ENCODE assay signal across 21 cellular contexts in the genomic region with DNA sequence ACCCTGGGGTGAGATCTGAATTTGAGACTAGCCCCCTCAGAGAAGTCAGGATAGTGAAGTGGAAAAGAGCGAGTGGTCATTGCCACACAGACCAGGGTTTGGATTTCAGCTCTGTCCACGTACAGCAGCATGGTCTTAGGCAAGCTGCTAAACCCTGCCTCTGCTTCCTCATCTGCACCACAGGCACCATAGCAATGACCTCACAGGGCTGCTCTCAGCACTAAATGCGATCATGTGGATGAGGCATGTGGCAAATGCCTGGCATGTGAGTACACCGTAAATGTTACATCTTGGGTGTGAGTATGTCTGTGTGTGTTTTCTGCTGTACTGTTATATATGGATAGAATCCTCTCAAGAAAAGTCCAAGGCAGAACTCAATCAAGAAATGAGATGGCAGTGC. TPM values are rescaled to one million over a fixed set of nuclear protein-coding genes. Genes with fewer than 3 reads are reported as not detected.
DNase-seq lines count a peak whose midpoint lies in the region; ATAC-seq, FAIRE-seq and TF ChIP-seq lines count a peak whose summit lies in the region.
"Had no signal": no experiment of that assay in that cellular context is flagged by ENCODE, and none has a peak within 500 bp of the region (broad histone marks: within the 10 kb centered on the region; RNA-seq: fewer than 3 reads in every experiment).

No MANE protein-coding gene starts in this region.

- H3K36me3 ChIP-seq in BJ (ENCODE audit: control insufficient read depth, insufficient read depth, low read length): no peaks in the 10 kb centered on the region
- H3K36me3 ChIP-seq in fibroblast of lung (ENCODE audit: control insufficient read depth, insufficient read depth, low read length): no peaks in the 10 kb centered on the region
- peaks cover 11% of the 10 kb centered on the region for H3K36me3 ChIP-seq in osteoblast (ENCODE audit: insufficient read depth, low read length)
- H3K36me3 ChIP-seq: BLaER1 treated with 17β-estradiol and CSF1 and Interleukin-3, amounts not matched to agents 10 nM and 100 nM; neutrophil; uterus had no signal

- ATAC-seq in activated T-cell treated with anti-CD3 and anti-CD28 coated beads, Interleukin-2, amount 50 U/mL, for 4 hours: no peak
- ATAC-seq: stimulated activated memory B cell treated with anti-CD40 and anti-IgM and Interleukin-4, amounts not matched to agents 10 μg/mL and 1 μg/mL and 100 μg/mL, for 72 hours had no signal

- H2AFZ ChIP-seq in fibroblast of lung (ENCODE audit: low read length): no peak overlapping the region
- no peak overlapping the region for H2AFZ ChIP-seq in osteoblast (ENCODE audit: low read length)

- H3K4me3 Mint-ChIP-seq in activated T-cell treated with anti-CD3 and anti-CD28 coated beads, Interleukin-2, amount 50 U/mL, for 4 hours: no peak overlapping the region
- H3K4me3 Mint-ChIP-seq: activated CD4-positive, alpha-beta memory T cell treated with anti-CD3 and anti-CD28 coated beads for 36 hours; stimulated activated memory B cell treated with anti-CD40 and anti-IgM and Interleukin-4, amounts not matched to agents 10 μg/mL and 1 μg/mL and 100 μg/mL, for 72 hours had no signal

- H3K4me3 ChIP-seq in BJ (ENCODE audit: low read depth, low read length) (no peak overlapping the region), fibroblast of lung (replicated peaks in 1 of 4; ENCODE audit: control extremely low read depth in 1 of 4, insufficient read depth in 1 of 4, low read depth in 3 of 4, low read length in 4 of 4) (no peak overlapping the region), osteoblast (ENCODE audit: insufficient read depth, low read length) (no peak overlapping the region)
- H3K4me3 ChIP-seq: BLaER1 treated with 17β-estradiol and CSF1 and Interleukin-3, amounts not matched to agents 10 nM and 100 nM; skin epidermis; uterus had no signal

- H3K9ac ChIP-seq in fibroblast of lung (ENCODE audit: insufficient read depth, low read length): no peak overlapping the region
- H3K9ac ChIP-seq: BLaER1 treated with 17β-estradiol and CSF1 and Interleukin-3, amounts not matched to agents 10 nM and 100 nM had no signal

- H3K4me2 ChIP-seq in fibroblast of lung (ENCODE audit: extremely low read depth, insufficient read depth, low read length) (no peak overlapping the region), osteoblast (ENCODE audit: insufficient read depth, low read length) (no peak overlapping the region)
- H3K4me2 ChIP-seq: BLaER1 treated with 17β-estradiol and CSF1 and Interleukin-3, amounts not matched to agents 10 nM and 100 nM had no signal

- H3K9me3 Mint-ChIP-seq in activated T-cell treated with anti-CD3 and anti-CD28 coated beads, Interleukin-2, amount 50 U/mL, for 4 hours: no peaks in the 10 kb centered on the region
- H3K9me3 Mint-ChIP-seq: activated CD4-positive, alpha-beta memory T cell treated with anti-CD3 and anti-CD28 coated beads for 36 hours; activated T-helper 2 cell treated with anti-CD3 and anti-CD28 coated beads, Interferon-gamma antibody, Interleukin-2, Interleukin-4, amounts not matched to agents 10 μg/mL and 5 μg/mL and 100 μg/mL, durations not matched to agents 14 hours and 24 hours and 36 hours; stimulated activated memory B cell treated with anti-CD40 and anti-IgM and Interleukin-4, amounts not matched to agents 10 μg/mL and 1 μg/mL and 100 μg/mL, for 72 hours had no signal

- no peaks in the 10 kb centered on the region for H3K27me3 Mint-ChIP-seq in activated T-cell treated with anti-CD3 and anti-CD28 coated beads, Interleukin-2, amount 50 U/mL, for 4 hours (ENCODE audit: low read depth)
- H3K27me3 Mint-ChIP-seq: activated CD4-positive, alpha-beta memory T cell treated with anti-CD3 and anti-CD28 coated beads for 36 hours had no signal

- no peak for FAIRE-seq in urothelium cell line (lab: Jason Lieb, UNC)
- FAIRE-seq: H54, keratinocyte had no signal

- peaks cover 18% of the 10 kb centered on the region for H3K4me1 Mint-ChIP-seq in activated T-cell treated with anti-CD3 and anti-CD28 coated beads, Interleukin-2, amount 50 U/mL, for 4 hours (ENCODE audit: low read depth)
- H3K4me1 Mint-ChIP-seq: stimulated activated memory B cell treated with anti-CD40 and anti-IgM and Interleukin-4, amounts not matched to agents 10 μg/mL and 1 μg/mL and 100 μg/mL, for 72 hours had no signal

- CTCF ChIA-PET in BJ (lab: Yijun Ruan, JAX): interaction anchor here (1.0 to 2.7 kb wide), 6 partner anchors 11 to 175 kb away, joined by 5 to 10 read pairs (median 6); no protein-coding TSS in a partner anchor

- peak; percentile 39 for DNase-seq in BJ (ENCODE audit: low read depth)
- DNase-seq in NCI-H446 treated with DMSO at 0.1 percent for 48 hours (lab: John Stamatoyannopoulos, UW): peak; percentile 17
- peak; percentile 49 to 50 for DNase-seq in fibroblast of lung (ENCODE audit: low read depth in 2 of 2)
- DNase-seq in osteoblast (ENCODE audit: insufficient read length, low spot score, missing footprints): peak; percentile 76
- no peak for DNase-seq in activated T-cell treated with anti-CD3 and anti-CD28 coated beads, Interleukin-2, amount 50 U/mL, for 4 hours
- DNase-seq in urothelium cell line (ENCODE audit: low spot score): no peak
- DNase-seq in DMS153 treated with DMSO at 0.1 percent for 48 hours (lab: John Stamatoyannopoulos, UW; ENCODE audit: unreplicated experiment): no peak
- DNase-seq in GM19240 (ENCODE audit: insufficient read length, low spot score): no peak
- DNase-seq: activated CD4-positive, alpha-beta memory T cell treated with anti-CD3 and anti-CD28 coated beads for 36 hours; DMS79; effector CD8-positive, alpha-beta T cell; NCI-H1092 treated with DMSO at 0.1 percent for 48 hours; NCI-H2227 treated with DMSO at 0.1 percent for 48 hours; uterus had no signal

- TF ChIP-seq CTCF in BJ (IDR thresholded peaks at IDR 0.05; ENCODE audit: insufficient read depth, low read depth, low read length) (no peak), fibroblast of lung (conservative IDR thresholded peaks at IDR 0.05 in 1 of 2, IDR thresholded peaks at IDR 0.05 in 1 of 2; ENCODE audit: low read depth in 1 of 2, low read length in 2 of 2) (no peak), osteoblast (IDR thresholded peaks at IDR 0.05; ENCODE audit: extremely low read depth, low read depth, low read length) (no peak)

- H3K79me2 ChIP-seq in fibroblast of lung (ENCODE audit: control insufficient read depth, insufficient read depth, low read length) (peaks cover 92% of the 10 kb centered on the region), osteoblast (ENCODE audit: insufficient read depth, low read length) (peaks cover 100% of the 10 kb centered on the region)

- POLR2A ChIA-PET in BJ (lab: Charles Lee): no interaction called here

- H4K20me1 ChIP-seq in fibroblast of lung (ENCODE audit: control insufficient read depth, extremely low read depth, insufficient read depth, low read length): no peaks in the 10 kb centered on the region
- H4K20me1 ChIP-seq in osteoblast (ENCODE audit: insufficient read depth, low read length): peaks cover 13% of the 10 kb centered on the region
- H4K20me1 ChIP-seq: BLaER1 treated with 17β-estradiol and CSF1 and Interleukin-3, amounts not matched to agents 10 nM and 100 nM had no signal

- H3K9me3 ChIP-seq in fibroblast of lung (ENCODE audit: control insufficient read depth, insufficient read depth, low read depth, low read length) (no peaks in the 10 kb centered on the region), osteoblast (ENCODE audit: low read depth, low read length) (no peaks in the 10 kb centered on the region)
- H3K9me3 ChIP-seq: BLaER1 treated with 17β-estradiol and CSF1 and Interleukin-3, amounts not matched to agents 10 nM and 100 nM; neutrophil; uterus had no signal

- H3K4me1 ChIP-seq in fibroblast of lung (ENCODE audit: control insufficient read depth, extremely low read depth, insufficient read depth, low read length): peaks cover 5% of the 10 kb centered on the region
- H3K4me1 ChIP-seq in osteoblast (ENCODE audit: insufficient read depth, low read length): peaks cover 19% of the 10 kb centered on the region
- H3K4me1 ChIP-seq: uterus had no signal

- no peak overlapping the region for H3K27ac ChIP-seq in fibroblast of lung (ENCODE audit: insufficient read depth, low read length)
- no peak overlapping the region for H3K27ac ChIP-seq in osteoblast (ENCODE audit: low read depth, low read length)
- H3K27ac ChIP-seq: BLaER1 treated with 17β-estradiol and CSF1 and Interleukin-3, amounts not matched to agents 10 nM and 100 nM; neutrophil; uterus had no signal

- no peaks in the 10 kb centered on the region for H3K36me3 Mint-ChIP-seq in activated T-cell treated with anti-CD3 and anti-CD28 coated beads, Interleukin-2, amount 50 U/mL, for 4 hours (ENCODE audit: insufficient read depth)
- H3K36me3 Mint-ChIP-seq: activated CD4-positive, alpha-beta memory T cell treated with anti-CD3 and anti-CD28 coated beads for 36 hours; stimulated activated memory B cell treated with anti-CD40 and anti-IgM and Interleukin-4, amounts not matched to agents 10 μg/mL and 1 μg/mL and 100 μg/mL, for 72 hours had no signal

- H3K27me3 ChIP-seq in BJ (ENCODE audit: control insufficient read depth, insufficient read depth, low read length): no peaks in the 10 kb centered on the region
- H3K27me3 ChIP-seq in fibroblast of lung (ENCODE audit: control insufficient read depth, insufficient read depth, low read length): no peaks in the 10 kb centered on the region
- H3K27me3 ChIP-seq in osteoblast (ENCODE audit: insufficient read depth, low read length): no peaks in the 10 kb centered on the region
- H3K27me3 ChIP-seq: BLaER1 treated with 17β-estradiol and CSF1 and Interleukin-3, amounts not matched to agents 10 nM and 100 nM; uterus had no signal

RNA-seq across cellular contexts. Expression of a gene that starts 15.8 kb away (rescaled TPM):
- polyA plus RNA-seq in BJ (2011; rRNA removed): 3.8 and 6.1 TPM in 2 replicates
- 18.7 and 27.1 TPM in 2 replicates for polyA minus RNA-seq in BJ (2011; rRNA and poly(A)+ RNA removed)
- 7.7 and 14.0 TPM in 2 replicates for total RNA-seq in fibroblast of lung
- polyA plus RNA-seq in fibroblast of lung: 8.1 and 15.3 TPM in 2 replicates
- polyA plus RNA-seq in fibroblast of lung (2012): 10.9 and 15.4 TPM in 2 replicates
- polyA minus RNA-seq in fibroblast of lung (ENCODE audit: low replicate concordance): 44.1 and 68.7 TPM in 2 replicates
- total RNA-seq in osteoblast: 8.7 and 12.4 TPM in 2 replicates
- total RNA-seq in activated T-cell treated with anti-CD3 and anti-CD28 coated beads, Interleukin-2, amount 50 U/mL, for 4 hours: under 1 TPM; 0.08 to 0.60 (median 0.35) TPM

Comparison
In these comparisons a context has a peak if more than half of its experiments do, and no peak if none do; other contexts are left out.
1. DNase-seq: peak in BJ (single experiment), NCI-H446 treated with DMSO at 0.1 percent for 48 hours (single experiment), fibroblast of lung (2 of 2) and osteoblast (single experiment); none in activated T-cell treated with anti-CD3 and anti-CD28 coated beads, Interleukin-2, amount 50 U/mL, for 4 hours (single experiment), urothelium cell line (single experiment), DMS153 treated with DMSO at 0.1 percent for 48 hours (single experiment) and GM19240 (single experiment).